Comparison of ENCODE assay signal across 21 cellular contexts in the genomic region with DNA sequence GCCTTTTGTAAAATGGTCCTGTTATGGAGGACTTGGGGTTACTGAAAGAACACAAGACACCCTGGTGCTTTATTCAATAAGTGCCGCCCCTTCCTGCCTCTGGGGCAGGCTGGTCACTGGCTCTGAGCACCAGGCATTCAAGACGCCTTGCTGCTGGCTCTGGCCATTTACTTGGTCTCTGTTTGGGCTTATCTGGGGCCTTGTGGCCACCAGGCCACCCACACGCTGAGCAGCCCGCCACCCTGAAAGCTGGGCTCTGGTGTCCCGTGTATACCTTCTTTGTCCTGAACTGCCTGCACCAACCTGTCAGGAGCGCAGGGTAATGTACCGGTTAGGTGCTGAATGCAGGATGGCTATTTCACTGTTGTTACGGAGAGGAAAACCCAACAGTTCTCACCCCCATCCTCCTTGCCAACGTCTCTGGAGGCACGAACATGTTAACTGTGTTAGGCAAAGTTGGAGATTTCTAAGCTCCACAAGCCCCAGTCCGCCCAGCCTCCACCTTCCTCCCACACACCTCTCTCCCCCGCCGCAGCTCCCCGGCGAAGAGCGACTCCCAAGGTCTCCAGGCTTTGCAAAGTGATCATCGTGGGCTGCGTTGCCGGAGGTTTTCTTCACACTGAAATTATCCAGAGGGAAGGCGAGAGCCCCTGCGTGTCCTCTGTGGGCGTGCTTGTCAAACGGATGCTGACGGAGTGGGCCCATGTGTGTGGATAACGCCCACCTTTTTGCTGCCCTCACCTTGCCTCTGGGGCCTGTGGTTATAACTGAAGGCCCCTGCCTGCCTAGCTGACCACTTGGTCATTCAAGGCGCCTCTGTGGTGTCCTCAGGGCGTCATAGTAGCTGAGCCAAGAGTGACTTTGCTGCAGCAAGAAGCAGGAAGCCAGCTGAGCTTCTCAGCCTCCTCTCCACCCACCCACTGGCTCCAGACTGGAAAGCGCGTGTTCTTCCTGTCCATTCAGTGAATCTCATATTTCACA. TPM values are rescaled to one million over a fixed set of nuclear protein-coding genes. Genes with fewer than 3 reads are reported as not detected.
DNase-seq lines count a peak whose midpoint lies in the region; TF ChIP-seq lines count a peak whose summit lies in the region.
"Had no signal": no experiment of that assay in that cellular context is flagged by ENCODE, and none has a peak within 500 bp of the region (broad histone marks: within the 10 kb centered on the region; RNA-seq: fewer than 3 reads in every experiment).

No MANE protein-coding gene starts in this region.

- H3K4me1 ChIP-seq in adipocyte (ENCODE audit: control insufficient read depth, insufficient read depth, low read length) (no peaks in the 10 kb centered on the region), smooth muscle cell (ENCODE audit: low read depth) (peaks cover 10% of the 10 kb centered on the region)
- H3K4me1 ChIP-seq: body of pancreas, prostate gland, tibial artery had no signal

- H3K4me2 ChIP-seq in smooth muscle cell = peak overlapping the region; percentile 56

- no peak for TF ChIP-seq CTCF in smooth muscle cell (IDR thresholded peaks at IDR 0.05; ENCODE audit: borderline replicate concordance, insufficient read depth, poor library complexity, severe bottlenecking)

- H3K4me3 Mint-ChIP-seq in activated naive CD4-positive, alpha-beta T cell treated with anti-CD3 and anti-CD28 coated beads for 36 hours = no peak overlapping the region
- H3K4me3 Mint-ChIP-seq: activated CD4-positive, alpha-beta T cell treated with anti-CD3 and anti-CD28 coated beads, Interleukin-2, amount 10 ng/mL, durations not matched to agents 7 days and 5 days; CD4-positive, alpha-beta T cell; stimulated activated memory B cell treated with anti-CD40 and anti-IgM and Interleukin-4, amounts not matched to agents 10 μg/mL and 1 μg/mL and 100 μg/mL, for 72 hours; T-cell had no signal

- H4K20me1 ChIP-seq in smooth muscle cell (ENCODE audit: low read depth) = no peaks in the 10 kb centered on the region

- H3K27ac ChIP-seq in smooth muscle cell (ENCODE audit: low read depth) = peak overlapping the region; percentile 33
- H3K27ac ChIP-seq: body of pancreas, prostate gland, tibial artery had no signal

- H3K9me3 Mint-ChIP-seq in activated naive CD4-positive, alpha-beta T cell treated with anti-CD3 and anti-CD28 coated beads for 36 hours = peaks cover 13% of the 10 kb centered on the region

- H3K36me3 Mint-ChIP-seq in activated naive CD4-positive, alpha-beta T cell treated with anti-CD3 and anti-CD28 coated beads for 36 hours (ENCODE audit: low read depth) = peaks cover 4% of the 10 kb centered on the region

- H3K9me3 ChIP-seq in adipocyte (ENCODE audit: control insufficient read depth, low read length) = peaks cover 4% of the 10 kb centered on the region
- H3K9me3 ChIP-seq in smooth muscle cell (replicated peaks; ENCODE audit: low read depth) = no peaks in the 10 kb centered on the region
- H3K9me3 ChIP-seq: prostate gland had no signal

- no peaks in the 10 kb centered on the region for H3F3A ChIP-seq in smooth muscle cell (ENCODE audit: low read depth)

- H3K9ac ChIP-seq in adipocyte (ENCODE audit: low read length) (no peak overlapping the region), smooth muscle cell (ENCODE audit: low read depth) (no peak overlapping the region)

- intact Hi-C loops in activated naive CD4-positive, alpha-beta T cell treated with anti-CD3 and anti-CD28 coated beads for 36 hours (cut with micrococcal nuclease) = no loop called here

- no peaks in the 10 kb centered on the region for H3K79me2 ChIP-seq in smooth muscle cell (ENCODE audit: low read depth)

- H3K27me3 Mint-ChIP-seq in activated naive CD4-positive, alpha-beta T cell treated with anti-CD3 and anti-CD28 coated beads for 36 hours (ENCODE audit: low read depth) = peaks cover 2% of the 10 kb centered on the region

- peak; percentile 0 for DNase-seq in activated naive CD4-positive, alpha-beta T cell treated with anti-CD3 and anti-CD28 coated beads for 36 hours
- DNase-seq in activated naive CD4-positive, alpha-beta T cell (lab: John Stamatoyannopoulos, UW) = no peak
- DNase-seq in adipocyte (ENCODE audit: low read depth) (peak; percentile 47), left kidney (ENCODE audit: low read depth, low spot score) (peak; percentile 79), smooth muscle cell (lab: John Stamatoyannopoulos, UW; ENCODE audit: unreplicated experiment) (no peak), AG20443 (ENCODE audit: low spot score) (no peak), epidermal melanocyte (ENCODE audit: insufficient read length, low spot score) (no peak), MV-4-11 (lab: John Stamatoyannopoulos, UW) (no peak)
- DNase-seq: activated CD4-positive, alpha-beta T cell treated with anti-CD3 and anti-CD28 coated beads, Interleukin-2, amount 10 ng/mL, durations not matched to agents 7 days and 5 days; DMS79; NCI-H1930; NCI-H446 treated with DMSO at 0.1 percent for 48 hours; NK-92 treated with Interleukin-12 subunit alpha and Interleukin-12 subunit beta, amount 100 ng/mL, for 24 hours; T-cell had no signal

- H3K27me3 ChIP-seq in adipocyte (replicated peaks; ENCODE audit: control insufficient read depth, insufficient read depth, low read length) = peaks cover 47% of the 10 kb centered on the region
- no peaks in the 10 kb centered on the region for H3K27me3 ChIP-seq in smooth muscle cell (ENCODE audit: low read depth)
- H3K27me3 ChIP-seq: body of pancreas had no signal

- CTCF ChIA-PET in activated naive CD4-positive, alpha-beta T cell treated with anti-CD3 and anti-CD28 coated beads for 36 hours (lab: Charles Lee) = no interaction called here

- 57% methylated on average over 29 of the region's 29 CpGs for whole genome bisulfite sequencing in smooth muscle cell (ENCODE audit: low lambda C conversion rate)

- H3K4me3 ChIP-seq in adipocyte (ENCODE audit: low read length) (no peak overlapping the region), smooth muscle cell (no peak overlapping the region)
- H3K4me3 ChIP-seq: body of pancreas, prostate gland, tibial artery had no signal

- no peaks in the 10 kb centered on the region for H3K4me1 Mint-ChIP-seq in activated naive CD4-positive, alpha-beta T cell treated with anti-CD3 and anti-CD28 coated beads for 36 hours (ENCODE audit: low read depth)
- H3K4me1 Mint-ChIP-seq: activated CD4-positive, alpha-beta T cell treated with anti-CD3 and anti-CD28 coated beads, Interleukin-2, amount 10 ng/mL, durations not matched to agents 7 days and 5 days; stimulated activated memory B cell treated with anti-CD40 and anti-IgM and Interleukin-4, amounts not matched to agents 10 μg/mL and 1 μg/mL and 100 μg/mL, for 72 hours; T-cell had no signal

- no peak overlapping the region for H3K27ac Mint-ChIP-seq in activated naive CD4-positive, alpha-beta T cell treated with anti-CD3 and anti-CD28 coated beads for 36 hours
- H3K27ac Mint-ChIP-seq: activated CD4-positive, alpha-beta T cell treated with anti-CD3 and anti-CD28 coated beads, Interleukin-2, amount 10 ng/mL, durations not matched to agents 7 days and 5 days; CD4-positive, alpha-beta T cell; stimulated activated memory B cell treated with anti-CD40 and anti-IgM and Interleukin-4, amounts not matched to agents 10 μg/mL and 1 μg/mL and 100 μg/mL, for 72 hours; T-cell had no signal

- H3K36me3 ChIP-seq in adipocyte (ENCODE audit: control insufficient read depth, insufficient read depth, low read length, severe bottlenecking) = no peaks in the 10 kb centered on the region
- no peaks in the 10 kb centered on the region for H3K36me3 ChIP-seq in smooth muscle cell (ENCODE audit: low read depth)
- H3K36me3 ChIP-seq: prostate gland, tibial artery had no signal

- peak overlapping the region; percentile 14 for H2AFZ ChIP-seq in smooth muscle cell (ENCODE audit: low read depth)

RNA-seq across cellular contexts. Expression of a gene that starts 18.8 kb away (rescaled TPM):
- total RNA-seq in activated naive CD4-positive, alpha-beta T cell treated with anti-CD3 and anti-CD28 coated beads for 36 hours = 1 to 10 TPM; 5.0 to 5.6 TPM
- 3.1 and 4.7 TPM in 2 replicates for total RNA-seq in smooth muscle cell
- polyA plus RNA-seq in smooth muscle cell = 8.5 and 11.7 TPM in 2 replicates
- total RNA-seq: glomerular endothelial cell, myocyte had no signal

Comparison
In these comparisons a context has a peak if more than half of its experiments do, and no peak if none do; other contexts are left out.
1. DNase-seq: peak in activated naive CD4-positive, alpha-beta T cell treated with anti-CD3 and anti-CD28 coated beads for 36 hours (single experiment), adipocyte (single experiment) and left kidney (single experiment); none in activated naive CD4-positive, alpha-beta T cell (0 of 4), smooth muscle cell (single experiment), AG20443 (single experiment), epidermal melanocyte (single experiment) and MV-4-11 (single experiment).